In genomic region chr9:19048966-19049871, GRCh38 we compare ENCODE assay signal across 8 cellular contexts. TPM values are rescaled to one million over a fixed set of nuclear protein-coding genes. Genes with fewer than 3 reads are reported as not detected.
DNase-seq lines count a peak whose midpoint lies in the region; ATAC-seq, FAIRE-seq and TF ChIP-seq lines count a peak whose summit lies in the region.

RRAGA (plus strand) TSS chr9:19049427; CDS start chr9:19049660, 233 bp downstream.

- peak; percentile 70 to 90 (median 78) for TF ChIP-seq CTCF in keratinocyte (optimal IDR thresholded peaks at IDR 0.05 in 1 of 3, IDR thresholded peaks at IDR 0.05 in 1 of 3, conservative IDR thresholded peaks at IDR 0.05 in 1 of 3; ENCODE audit: extremely low read depth in 1 of 3, insufficient read depth in 2 of 3, low read length in 3 of 3)

- no peaks in the 10 kb centered on the region for H3K9me1 ChIP-seq in keratinocyte (ENCODE audit: control insufficient read depth, extremely low read depth, insufficient read depth, low read length)

- peak within 1 kb of the TSS; percentile 79 for H3K27ac ChIP-seq in keratinocyte (ENCODE audit: control insufficient read depth, insufficient read depth, low read length)

- no peaks in the 10 kb centered on the region for H3K27me3 Mint-ChIP-seq in central memory CD8-positive, alpha-beta T cell

- H3K9ac ChIP-seq in keratinocyte (ENCODE audit: control insufficient read depth, extremely low read depth, insufficient read depth, low read length) = peak within 1 kb of the TSS; percentile 87

- H3K9me3 Mint-ChIP-seq in central memory CD8-positive, alpha-beta T cell = no peaks in the 10 kb centered on the region

- peak within 1 kb of the TSS; percentile 94 for H3K27ac Mint-ChIP-seq in central memory CD8-positive, alpha-beta T cell (ENCODE audit: low read depth)

- ATAC-seq in GM19035 (IDR thresholded peaks at IDR 0.05; ENCODE audit: unreplicated experiment) = peak; percentile 92
- peak; percentile 91 for ATAC-seq in HG03354 (IDR thresholded peaks at IDR 0.05; ENCODE audit: poor library complexity, severe bottlenecking, unreplicated experiment)
- peak; percentile 88 for ATAC-seq in central memory CD8-positive, alpha-beta T cell (replicated peaks; ENCODE audit: extremely low read depth, poor library complexity, severe bottlenecking)

- peak within 1 kb of the TSS; percentile 81 for H2AFZ ChIP-seq in keratinocyte (ENCODE audit: control insufficient read depth, low read length)

- peaks cover 26% of the 10 kb centered on the region for H3K79me2 ChIP-seq in keratinocyte (ENCODE audit: control insufficient read depth, insufficient read depth, low read length)

- dilution Hi-C loops in keratinocyte (cut with MboI; ENCODE audit: extremely low pct_ligation_motif_present, low sequenced_read_pairs) = no loop called here

- FAIRE-seq in keratinocyte (lab: Jason Lieb, UNC) = no peak

- H3K36me3 Mint-ChIP-seq in central memory CD8-positive, alpha-beta T cell (ENCODE audit: insufficient read depth) = peaks cover 15% of the 10 kb centered on the region

- peak within 1 kb of the TSS; percentile 86 for H3K4me3 Mint-ChIP-seq in central memory CD8-positive, alpha-beta T cell

- H3K4me1 ChIP-seq in keratinocyte (ENCODE audit: control insufficient read depth, extremely low read depth, insufficient read depth, low read length) = peaks cover 19% of the 10 kb centered on the region

- peaks cover 28% of the 10 kb centered on the region for H3K4me1 Mint-ChIP-seq in central memory CD8-positive, alpha-beta T cell

- H3K36me3 ChIP-seq in keratinocyte (ENCODE audit: control insufficient read depth in 2 of 2, extremely low read depth in 1 of 2, insufficient read depth in 2 of 2, low read length in 2 of 2) = no peaks in the 10 kb centered on the region

- no peaks in the 10 kb centered on the region for H3K27me3 ChIP-seq in keratinocyte (ENCODE audit: control insufficient read depth, extremely low read depth, insufficient read depth, low read length)

- H3K9me3 ChIP-seq in keratinocyte (ENCODE audit: control insufficient read depth, low read depth, low read length) = no peaks in the 10 kb centered on the region

- H3K4me2 ChIP-seq in keratinocyte (ENCODE audit: control insufficient read depth, extremely low read depth, insufficient read depth, low read depth, low read length) = peak within 1 kb of the TSS; percentile 81

- H4K20me1 ChIP-seq in keratinocyte (ENCODE audit: control insufficient read depth, extremely low read depth, insufficient read depth, low read length) = peaks cover 4% of the 10 kb centered on the region

- H3K4me3 ChIP-seq in keratinocyte (ENCODE audit: control insufficient read depth in 2 of 3, extremely low read depth in 1 of 3, insufficient read depth in 2 of 3, low read depth in 1 of 3, low read length in 3 of 3) = peak within 1 kb of the TSS; percentile 66 to 91 (median 87)

- peak; percentile 91 to 92 for DNase-seq in AML-193 (lab: John Stamatoyannopoulos, UW)
- DNase-seq in NCI-H446 (lab: John Stamatoyannopoulos, UW) = peak; percentile 94 to 98
- DNase-seq in activated CD4-positive, CD25-positive, alpha-beta regulatory T cell treated with anti-CD3 and anti-CD28 coated beads, Interleukin-2, amount 50 U/mL, for 16 hours (ENCODE audit: low read depth, low spot score) = peak; percentile 85
- DNase-seq in central memory CD8-positive, alpha-beta T cell (ENCODE audit: low spot score in 2 of 2) = peak; percentile 92 to 98
- peak; percentile 85 for DNase-seq in keratinocyte (ENCODE audit: low read depth, low spot score)
- DNase-seq in stimulated activated CD4-positive, alpha-beta T cell treated with anti-CD3 and anti-CD28 coated beads, Interleukin-15, amount 100 ng/mL, for 1 hour (ENCODE audit: low read depth in 1 of 2, low spot score in 1 of 2) = peak; percentile 87 to 89

RNA-seq across cellular contexts. Expression of gene RRAGA, which starts in this region (rescaled TPM):
- 123 to 169 TPM (median 137 TPM) in 3 replicates for polyA plus RNA-seq in keratinocyte
- 18.3 TPM for polyA plus RNA-seq in keratinocyte (2011; ENCODE audit: low read depth)
- polyA plus RNA-seq in keratinocyte (2011; cell fraction: cytosol; rRNA removed) = 112 and 142 TPM in 2 replicates
- polyA plus RNA-seq in keratinocyte (2011; cell fraction: nucleus; rRNA removed) = 117 and 118 TPM in 2 replicates
- 78.7 and 111 TPM in 2 replicates for polyA plus RNA-seq in keratinocyte (2012; ENCODE audit: low replicate concordance)
- 53.0 to 106 TPM (median 91.6 TPM) in 3 replicates for polyA minus RNA-seq in keratinocyte
- polyA minus RNA-seq in keratinocyte (2011; cell fraction: cytosol; rRNA and poly(A)+ RNA removed) = 85.6 TPM
- 49.4 and 67.8 TPM in 2 replicates for polyA minus RNA-seq in keratinocyte (2011; cell fraction: nucleus; rRNA and poly(A)+ RNA removed)

Comparison
In these comparisons a context has a peak if more than half of its experiments do, and no peak if none do; other contexts are left out.
1. Peak in every context shown above with its lines: DNase-seq, ATAC-seq, H3K4me3 ChIP-seq and H3K27ac ChIP-seq.